In genomic region chr6:130047440-130047995, GRCh38 we compare ENCODE assay signal across 25 cellular contexts. TPM values are rescaled to one million over a fixed set of nuclear protein-coding genes. Genes with fewer than 3 reads are reported as not detected.
DNase-seq lines count a peak whose midpoint lies in the region; ATAC-seq, FAIRE-seq and TF ChIP-seq lines count a peak whose summit lies in the region.
"Had no signal": no experiment of that assay in that cellular context is flagged by ENCODE, and none has a peak within 500 bp of the region (broad histone marks: within the 10 kb centered on the region; RNA-seq: fewer than 3 reads in every experiment).

No MANE protein-coding gene starts in this region.

- TF ChIP-seq RAD21 in HCT116 (IDR thresholded peaks at IDR 0.05; ENCODE audit: low read depth) (peak; percentile 42), HepG2 (CRISPR knock-in tag; IDR thresholded peaks at IDR 0.05) (no peak)

- FAIRE-seq in HepG2 (lab: Jason Lieb, UNC) = no peak
- FAIRE-seq in GM12892 (lab: Jason Lieb, UNC) = no peak
- FAIRE-seq: H1 had no signal

- H3K36me3 ChIP-seq in HCT116 (ENCODE audit: control insufficient read depth in 1 of 2, insufficient read depth in 2 of 2, low read length in 2 of 2) = peaks cover 7 to 18% of the 10 kb centered on the region in 2 experiments; a peak in 3 of 4 replicates
- no peaks in the 10 kb centered on the region for H3K36me3 ChIP-seq in adipocyte (ENCODE audit: control insufficient read depth, insufficient read depth, low read length, severe bottlenecking)
- no peaks in the 10 kb centered on the region for H3K36me3 ChIP-seq in HepG2 (replicated peaks in 1 of 2; ENCODE audit: control insufficient read depth in 1 of 2, insufficient read depth in 2 of 2, low read length in 2 of 2)
- H3K36me3 ChIP-seq: WERI-Rb-1 had no signal

- BruUV-seq in HCT116 (replicated peaks; lab: Mats Ljungman, UMichigan) (no TSS peak), HepG2 (replicated peaks; lab: Mats Ljungman, UMichigan) (no TSS peak)

- RAD21 ChIA-PET in HCT116 (lab: Charles Lee; ENCODE audit: low non-redundant PET in 1 of 2, low total read pairs in 2 of 2, uncharacterized antibody in 2 of 2, unreplicated experiment in 2 of 2) = no interaction called here

- no peaks in the 10 kb centered on the region for H3K9me2 ChIP-seq in HCT116 (ENCODE audit: insufficient read depth)

- H3K4me1 ChIP-seq in HCT116 (ENCODE audit: control insufficient read depth in 1 of 2, insufficient read depth in 2 of 2, low read length in 2 of 2) (no peaks in the 10 kb centered on the region), adipocyte (ENCODE audit: control insufficient read depth, insufficient read depth, low read length) (peaks cover 14% of the 10 kb centered on the region), HepG2 (ENCODE audit: insufficient read depth, low read length) (peaks cover 9% of the 10 kb centered on the region)
- H3K4me1 ChIP-seq: Caco-2, heart left ventricle, lower lobe of right lung had no signal

- peak; percentile 6 for TF ChIP-seq CTCF in AG09319 (IDR thresholded peaks at IDR 0.05; ENCODE audit: low read depth, low read length)
- peak in 1 of 3 experiments; percentile 4; a peak in 1 of 6 replicates for TF ChIP-seq CTCF in HCT116 (IDR thresholded peaks at IDR 0.05 in 2 of 3, conservative IDR thresholded peaks at IDR 0.05 in 1 of 3; ENCODE audit: borderline replicate concordance in 1 of 3, insufficient read depth in 1 of 3, low read depth in 2 of 3, low read length in 2 of 3)
- TF ChIP-seq CTCF in HepG2 (CRISPR knock-in tag; IDR thresholded peaks at IDR 0.05) = no peak

- ATAC-seq in HCT116 = no peak
- ATAC-seq in HepG2 = no peak
- ATAC-seq in GM18907 (IDR thresholded peaks at IDR 0.05; ENCODE audit: unreplicated experiment) = no peak
- ATAC-seq: effector memory CD8-positive, alpha-beta T cell; heart left ventricle; lower lobe of right lung; sciatic nerve; stimulated activated memory B cell treated with anti-CD40 and anti-IgM and Interleukin-4, amounts not matched to agents 10 μg/mL and 1 μg/mL and 100 μg/mL, for 72 hours had no signal

- no peak overlapping the region for H3K4me3 ChIP-seq in HCT116 (replicated peaks in 1 of 2; ENCODE audit: low read depth in 1 of 2, low read length in 2 of 2)
- no peak overlapping the region for H3K4me3 ChIP-seq in adipocyte (ENCODE audit: low read length)
- no peak overlapping the region for H3K4me3 ChIP-seq in HepG2 (replicated peaks in 1 of 3; ENCODE audit: insufficient read depth in 1 of 3, low read depth in 2 of 3, low read length in 3 of 3)
- H3K4me3 ChIP-seq: heart left ventricle, lower lobe of right lung, thoracic aorta had no signal

- intact Hi-C loops in HCT116 (cut with micrococcal nuclease) (no loop called here), HepG2 (cut with micrococcal nuclease; ENCODE audit: unreplicated experiment) (loop anchor here (10.0 kb wide), 1 partner anchor 237 kb away; no protein-coding TSS in a partner anchor)

- TF ChIP-seq EP300 in HepG2 (IDR thresholded peaks at IDR 0.05; ENCODE audit: low read depth in 2 of 2, low read length in 2 of 2) = no peak
- no peak for TF ChIP-seq EP300 in HepG2 (CRISPR knock-in tag; IDR thresholded peaks at IDR 0.05; ENCODE audit: borderline replicate concordance)

- H3K9ac ChIP-seq in HCT116 (ENCODE audit: low read length) (no peak overlapping the region), adipocyte (ENCODE audit: low read length) (no peak overlapping the region), HepG2 (ENCODE audit: insufficient read depth, low read depth, low read length) (no peak overlapping the region)

- no peaks in the 10 kb centered on the region for H3K79me2 ChIP-seq in HCT116 (ENCODE audit: insufficient read depth, low read length)
- no peaks in the 10 kb centered on the region for H3K79me2 ChIP-seq in HepG2 (ENCODE audit: insufficient read depth, low read length)

- no peaks in the 10 kb centered on the region for H3K27me3 ChIP-seq in HCT116 (ENCODE audit: insufficient read depth, low read length)
- no peaks in the 10 kb centered on the region for H3K27me3 ChIP-seq in adipocyte (replicated peaks; ENCODE audit: control insufficient read depth, insufficient read depth, low read length)
- H3K27me3 ChIP-seq in HepG2 (ENCODE audit: control insufficient read depth in 1 of 2, insufficient read depth in 2 of 2, low read length in 2 of 2) = no peaks in the 10 kb centered on the region
- H3K27me3 ChIP-seq: heart left ventricle had no signal

- H3K27ac ChIP-seq in HCT116 (ENCODE audit: low read depth, low read length) = no peak overlapping the region
- no peak overlapping the region for H3K27ac ChIP-seq in HepG2 (ENCODE audit: extremely low read length, insufficient read depth, low read length)
- H3K27ac ChIP-seq in caudate nucleus (ENCODE audit: low read depth, low read length) = no peak overlapping the region
- H3K27ac ChIP-seq: heart left ventricle, lower lobe of right lung, thoracic aorta, WERI-Rb-1 had no signal

- H4K20me1 ChIP-seq in HCT116 (ENCODE audit: insufficient read depth) (no peaks in the 10 kb centered on the region), HepG2 (ENCODE audit: insufficient read depth, low read length) (no peaks in the 10 kb centered on the region)

- no peak for TF ChIP-seq POLR2A in HCT116 (IDR thresholded peaks at IDR 0.05; ENCODE audit: borderline replicate concordance, extremely low read depth, insufficient read depth, insufficient read length)
- TF ChIP-seq POLR2A in HepG2 (IDR thresholded peaks at IDR 0.05; ENCODE audit: insufficient read depth in 1 of 2, low read depth in 2 of 2, low read length in 2 of 2) = no peak
- TF ChIP-seq POLR2A in GM12892 (IDR thresholded peaks at IDR 0.05; ENCODE audit: low read depth, low read length) = no peak

- H2AFZ ChIP-seq in HCT116 (ENCODE audit: low read depth, low read length, poor library complexity, severe bottlenecking) (no peak overlapping the region), HepG2 (ENCODE audit: low read length) (no peak overlapping the region)

- DNase-seq in AG09319 (ENCODE audit: extremely low read depth, low read depth) (no peak), HCT116 (ENCODE audit: low read depth, low spot score) (no peak), adipocyte (ENCODE audit: low read depth) (peak; percentile 16), HepG2 (ENCODE audit: low spot score) (no peak), caudate nucleus (lab: John Stamatoyannopoulos, UW) (no peak), GM12892 (ENCODE audit: insufficient read length) (no peak), NCI-H2171 treated with DMSO at 0.1 percent for 48 hours (lab: John Stamatoyannopoulos, UW) (no peak)
- DNase-seq: activated CD4-positive, alpha-beta T cell treated with anti-CD3 and anti-CD28 coated beads, Interleukin-2, amount 50 U/mL, for 48 hours; activated gamma-delta T cell treated with Interleukin-2 at 50 U/mL for 16 hours; activated T-cell treated with anti-CD3 and anti-CD28 coated beads for 4 hours; amniotic stem cell; Caco-2; effector memory CD8-positive, alpha-beta T cell; heart left ventricle; lower lobe of right lung; MV-4-11; NCI-H2029 treated with DMSO at 0.1 percent for 48 hours; NCI-H510A treated with DMSO at 0.1 percent for 48 hours; SHP77; WERI-Rb-1 had no signal

- in situ Hi-C loops in HepG2 (cut with HindIII; ENCODE audit: extremely low pct_ligation_motif_present, low pct_unique_long_range_greater_than_20kb) = no loop called here

- 62% methylated on average over 1 of the region's 1 CpG for WGBS in HepG2 (ENCODE audit: low lambda C conversion rate)

- H3K4me2 ChIP-seq in HCT116 (ENCODE audit: low read length) (no peak overlapping the region), HepG2 (ENCODE audit: low read depth, low read length) (no peak overlapping the region)

- POLR2A ChIA-PET in HCT116 (lab: Charles Lee) = no interaction called here
- POLR2A ChIA-PET in HepG2 (lab: Yijun Ruan, JAX) = no interaction called here

- H3K9me3 ChIP-seq in HCT116 (ENCODE audit: control insufficient read depth in 1 of 2, insufficient read depth in 1 of 2, low read depth in 1 of 2, low read length in 2 of 2) (no peaks in the 10 kb centered on the region), adipocyte (ENCODE audit: control insufficient read depth, low read length) (no peaks in the 10 kb centered on the region), HepG2 (ENCODE audit: low read length) (no peaks in the 10 kb centered on the region)
- H3K9me3 ChIP-seq: Caco-2, heart left ventricle, lower lobe of right lung, thoracic aorta had no signal

- CTCF ChIA-PET in HCT116 (lab: Charles Lee) = no interaction called here
- CTCF ChIA-PET in HepG2 (lab: Yijun Ruan, JAX; ENCODE audit: low intra/inter-chr PET ratio, low total read pairs) = no interaction called here

TF ChIP-seq in HCT116, 20 proteins besides CTCF, POLR2A, EP300 and RAD21:
- no peak for TF ChIP-seq JUND (IDR thresholded peaks at IDR 0.05)

TF ChIP-seq in HepG2, 621 proteins besides CTCF, POLR2A, EP300 and RAD21:
- TF ChIP-seq RAD51 (IDR thresholded peaks at IDR 0.05; ENCODE audit: borderline replicate concordance) (no peak), MAFF (IDR thresholded peaks at IDR 0.05; ENCODE audit: low read depth, low read length) (peak; percentile 36; the same call in 1 of the 2 replicates), MAFK (conservative IDR thresholded peaks at IDR 0.05 in 1 of 2, IDR thresholded peaks at IDR 0.05 in 1 of 2; ENCODE audit: low read length in 2 of 2) (peak; percentile 53 to 61; a peak in 3 of 4 replicates)

RNA-seq across cellular contexts. Expression of gene L3MBTL3, which starts 29.1 kb away (rescaled TPM):
- total RNA-seq in HCT116 (2021; ENCODE audit: unreplicated experiment) (31.5 TPM), HepG2 (2016; rRNA removed; fragmentation: Illumina TruSeq; extraction: Trizol) (2.5 and 4.1 TPM in 2 replicates)
- 11.8 and 14.6 TPM in 2 replicates for polyA plus RNA-seq in HCT116 (2012)
- 1.3 and 1.4 TPM in 2 replicates for total RNA-seq in HepG2 (2016; cell fraction: cytosol; rRNA removed; fragmentation: Illumina TruSeq; extraction: Trizol; ENCODE audit: low read depth)
- total RNA-seq in HepG2 (2016; cell fraction: insoluble cytoplasmic fraction; rRNA removed; fragmentation: Illumina TruSeq; extraction: Trizol) = 2.3 and 3.2 TPM in 2 replicates
- 1.9 and 2.3 TPM in 2 replicates for total RNA-seq in HepG2 (2016; cell fraction: membrane; rRNA removed; fragmentation: Illumina TruSeq; extraction: Trizol)
- total RNA-seq in HepG2 (2016; cell fraction: nucleus; rRNA removed; fragmentation: Illumina TruSeq; extraction: Trizol) = 3.9 and 4.0 TPM in 2 replicates
- polyA plus RNA-seq in HepG2 (2011; rRNA removed) = 1.2 and 1.5 TPM in 2 replicates
- polyA plus RNA-seq in HepG2 (2011; cell fraction: cytosol; rRNA removed) = 0.39 and 0.87 TPM in 2 replicates
- 1.3 and 3.9 TPM in 2 replicates for polyA plus RNA-seq in HepG2 (2011; cell fraction: nucleus; rRNA removed)
- polyA plus RNA-seq in HepG2 (2012) = 1.0 and 1.7 TPM in 2 replicates
- 0.12 and 0.37 TPM in 2 replicates for polyA plus RNA-seq in HepG2 (2016; cell fraction: cytosol; fragmentation: Illumina TruSeq; extraction: Trizol; ENCODE audit: low read depth)
- 2.2 TPM in 2 replicates for polyA plus RNA-seq in HepG2 (2016; cell fraction: insoluble cytoplasmic fraction; fragmentation: Illumina TruSeq; extraction: Trizol; ENCODE audit: low read depth)
- 0.26 and 0.31 TPM in 2 replicates for polyA plus RNA-seq in HepG2 (2016; cell fraction: membrane; fragmentation: Illumina TruSeq; extraction: Trizol; ENCODE audit: low read depth)
- 3.6 and 4.0 TPM in 2 replicates for polyA plus RNA-seq in HepG2 (2016; cell fraction: nucleus; fragmentation: Illumina TruSeq; extraction: Trizol; ENCODE audit: insufficient read depth, low read depth)
- polyA minus RNA-seq in HepG2 (2011; rRNA and poly(A)+ RNA removed; ENCODE audit: low replicate concordance) = 0.70 and 2.3 TPM in 2 replicates
- 0.70 and 1.1 TPM in 2 replicates for polyA minus RNA-seq in HepG2 (2011; cell fraction: cytosol; rRNA and poly(A)+ RNA removed)
- polyA minus RNA-seq in HepG2 (2011; cell fraction: nucleus; rRNA and poly(A)+ RNA removed) = 3.5 and 5.1 TPM in 2 replicates
- polyA plus RNA-seq in GM12892 (2012; ENCODE audit: missing spikeins) = 11.0 TPM
